21 cellular contexts compared by ENCODE assay signal in the genomic region with DNA sequence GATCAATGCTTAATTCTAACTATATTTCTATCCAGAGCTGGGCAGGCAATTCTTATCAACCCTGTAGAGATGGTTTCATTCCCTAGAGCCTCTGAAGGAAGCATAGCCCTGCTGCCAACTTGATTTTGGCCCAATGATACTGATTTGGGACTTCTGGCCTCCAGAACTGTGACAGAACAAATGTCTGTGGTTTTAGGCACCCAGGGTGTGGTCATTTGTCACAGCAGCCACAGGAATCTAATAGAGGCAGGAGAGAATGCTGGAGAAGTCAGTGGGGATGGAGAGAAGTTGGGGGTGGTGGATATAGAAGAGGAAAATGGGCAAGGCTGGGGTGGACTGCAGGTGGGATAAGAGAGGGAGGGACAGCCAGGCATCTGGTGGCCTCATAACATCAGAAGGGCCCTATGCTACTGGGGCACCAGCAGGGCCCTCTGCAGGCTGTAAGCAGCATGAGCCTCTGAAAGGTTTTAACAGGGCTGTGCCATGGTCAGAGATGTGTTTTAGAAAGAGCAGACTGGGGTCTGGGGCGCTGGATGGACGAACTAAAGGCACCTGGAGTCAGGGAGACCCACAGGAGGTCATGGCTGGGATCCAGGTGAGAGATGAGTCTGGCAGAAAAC. TPM values are rescaled to one million over a fixed set of nuclear protein-coding genes. Genes with fewer than 3 reads are reported as not detected.
DNase-seq lines count a peak whose midpoint lies in the region; FAIRE-seq and TF ChIP-seq lines count a peak whose summit lies in the region.
"Had no signal": no experiment of that assay in that cellular context is flagged by ENCODE, and none has a peak within 500 bp of the region (broad histone marks: within the 10 kb centered on the region; RNA-seq: fewer than 3 reads in every experiment).

No MANE protein-coding gene starts in this region.

- H3K36me3 Mint-ChIP-seq in HFFc6 (ENCODE audit: low read depth), result no peaks in the 10 kb centered on the region
- no peaks in the 10 kb centered on the region for H3K36me3 Mint-ChIP-seq in astrocyte (ENCODE audit: low read depth, unreplicated experiment)
- peaks cover 2% of the 10 kb centered on the region for H3K36me3 Mint-ChIP-seq in neural progenitor cell
- H3K36me3 Mint-ChIP-seq: immature natural killer cell had no signal

- no peaks in the 10 kb centered on the region for H3K36me3 ChIP-seq in astrocyte (ENCODE audit: insufficient read depth, low read length)
- no peaks in the 10 kb centered on the region for H3K36me3 ChIP-seq in neural progenitor cell
- no peaks in the 10 kb centered on the region for H3K36me3 ChIP-seq in smooth muscle cell (ENCODE audit: low read depth)
- H3K36me3 ChIP-seq: adrenal gland, lower lobe of right lung had no signal

- H3K27ac ChIP-seq in astrocyte (ENCODE audit: low read depth, low read length) (no peak overlapping the region), neural progenitor cell (no peak overlapping the region), smooth muscle cell (ENCODE audit: low read depth) (no peak overlapping the region)
- H3K27ac ChIP-seq: adrenal gland, lower lobe of right lung had no signal

- no peak for FAIRE-seq in astrocyte (lab: Jason Lieb, UNC)
- FAIRE-seq: GM12891 had no signal

- H3K4me3 ChIP-seq in astrocyte (ENCODE audit: insufficient read depth, low read depth, low read length) (no peak overlapping the region), neural progenitor cell (no peak overlapping the region), smooth muscle cell (no peak overlapping the region)
- H3K4me3 ChIP-seq: adrenal gland, lower lobe of right lung had no signal

- WGBS in smooth muscle cell (ENCODE audit: low lambda C conversion rate), result 83% methylated on average over 2 of the region's 2 CpGs

- H3K27ac Mint-ChIP-seq in HFFc6 (peak overlapping the region; percentile 54), astrocyte (ENCODE audit: unreplicated experiment) (peak overlapping the region; percentile 41), neural progenitor cell (no peak overlapping the region)
- H3K27ac Mint-ChIP-seq: activated CD8-positive, alpha-beta T cell treated with anti-CD3 and anti-CD28 coated beads for 36 hours; T-helper 1 cell treated with Interleukin-12 subunit alpha and Interleukin-12 subunit beta and Interleukin-4 antibody, amounts not matched to agents 30 μg/mL and 1 μg/mL, for 36 hours had no signal

- H3K27me3 Mint-ChIP-seq in HFFc6 (ENCODE audit: insufficient read depth) (no peaks in the 10 kb centered on the region), astrocyte (ENCODE audit: low read depth, unreplicated experiment) (peaks cover 7% of the 10 kb centered on the region), neural progenitor cell (ENCODE audit: insufficient read depth, low read depth) (peaks cover 19% of the 10 kb centered on the region)
- H3K27me3 Mint-ChIP-seq: activated CD8-positive, alpha-beta T cell treated with anti-CD3 and anti-CD28 coated beads for 36 hours had no signal

- H3K9me3 ChIP-seq in astrocyte (ENCODE audit: insufficient read depth, low read depth, low read length), result no peaks in the 10 kb centered on the region
- H3K9me3 ChIP-seq in neural progenitor cell (ENCODE audit: low read depth), result no peaks in the 10 kb centered on the region
- no peaks in the 10 kb centered on the region for H3K9me3 ChIP-seq in smooth muscle cell (replicated peaks; ENCODE audit: low read depth)
- H3K9me3 ChIP-seq: adrenal gland, lower lobe of right lung had no signal

- H3K27me3 ChIP-seq in astrocyte (ENCODE audit: insufficient read depth, low read length) (peaks cover 3% of the 10 kb centered on the region), neural progenitor cell (peaks cover 26% of the 10 kb centered on the region), smooth muscle cell (ENCODE audit: low read depth) (no peaks in the 10 kb centered on the region)
- H3K27me3 ChIP-seq: adrenal gland had no signal

- no peaks in the 10 kb centered on the region for H3K9me3 Mint-ChIP-seq in HFFc6
- no peaks in the 10 kb centered on the region for H3K9me3 Mint-ChIP-seq in astrocyte (ENCODE audit: unreplicated experiment)
- H3K9me3 Mint-ChIP-seq in neural progenitor cell, result no peaks in the 10 kb centered on the region
- H3K9me3 Mint-ChIP-seq: activated CD8-positive, alpha-beta T cell treated with anti-CD3 and anti-CD28 coated beads for 36 hours; immature natural killer cell; T-helper 1 cell treated with Interleukin-12 subunit alpha and Interleukin-12 subunit beta and Interleukin-4 antibody, amounts not matched to agents 30 μg/mL and 1 μg/mL, for 36 hours had no signal

- peak; percentile 28; the same call in 1 of the 2 replicates for TF ChIP-seq CTCF in HFFc6 (IDR thresholded peaks at IDR 0.05)
- TF ChIP-seq CTCF in astrocyte (IDR thresholded peaks at IDR 0.05; ENCODE audit: insufficient read depth, low read depth, low read length), result no peak
- TF ChIP-seq CTCF in neural progenitor cell (IDR thresholded peaks at IDR 0.05), result peak; percentile 34
- no peak for TF ChIP-seq CTCF in smooth muscle cell (IDR thresholded peaks at IDR 0.05; ENCODE audit: borderline replicate concordance, insufficient read depth, poor library complexity, severe bottlenecking)

- H3K79me2 ChIP-seq in astrocyte (ENCODE audit: insufficient read depth, low read length), result no peaks in the 10 kb centered on the region
- no peaks in the 10 kb centered on the region for H3K79me2 ChIP-seq in neural progenitor cell (ENCODE audit: low read depth)
- no peaks in the 10 kb centered on the region for H3K79me2 ChIP-seq in smooth muscle cell (ENCODE audit: low read depth)

- H3K4me1 ChIP-seq in astrocyte (ENCODE audit: insufficient read depth, low read length), result no peaks in the 10 kb centered on the region
- peaks cover 37% of the 10 kb centered on the region for H3K4me1 ChIP-seq in neural progenitor cell
- peaks cover 21% of the 10 kb centered on the region for H3K4me1 ChIP-seq in smooth muscle cell (ENCODE audit: low read depth)
- H3K4me1 ChIP-seq: adrenal gland, lower lobe of right lung had no signal

- peak overlapping the region; percentile 1; the same call in 1 of the 2 replicates for H3K4me3 Mint-ChIP-seq in HFFc6
- no peak overlapping the region for H3K4me3 Mint-ChIP-seq in astrocyte (ENCODE audit: unreplicated experiment)
- no peak overlapping the region for H3K4me3 Mint-ChIP-seq in neural progenitor cell
- H3K4me3 Mint-ChIP-seq: activated CD8-positive, alpha-beta T cell treated with anti-CD3 and anti-CD28 coated beads for 36 hours; immature natural killer cell; T-helper 1 cell treated with Interleukin-12 subunit alpha and Interleukin-12 subunit beta and Interleukin-4 antibody, amounts not matched to agents 30 μg/mL and 1 μg/mL, for 36 hours had no signal

- H2AFZ ChIP-seq in astrocyte (ENCODE audit: low read depth, low read length) (no peak overlapping the region), neural progenitor cell (replicated peaks) (no peak overlapping the region), smooth muscle cell (ENCODE audit: low read depth) (no peak overlapping the region)

- no peaks in the 10 kb centered on the region for H4K20me1 ChIP-seq in astrocyte (ENCODE audit: insufficient read depth, low read length)
- H4K20me1 ChIP-seq in neural progenitor cell (ENCODE audit: low read depth), result peaks cover 16% of the 10 kb centered on the region
- H4K20me1 ChIP-seq in smooth muscle cell (ENCODE audit: low read depth), result no peaks in the 10 kb centered on the region

- DNase-seq in EL (peak; percentile 16), HFFc6 (peak; percentile 34), astrocyte (ENCODE audit: low read depth) (peak; percentile 6), neural progenitor cell (ENCODE audit: low spot score) (no peak), smooth muscle cell (lab: John Stamatoyannopoulos, UW; ENCODE audit: unreplicated experiment) (no peak)
- no peak for DNase-seq in effector CD8-positive, alpha-beta T cell (lab: John Stamatoyannopoulos, UW)
- DNase-seq in activated CD4-positive, alpha-beta T cell treated with anti-CD3 and anti-CD28 coated beads for 1 hour, result no peak
- DNase-seq: activated CD8-positive, alpha-beta T cell treated with anti-CD3 and anti-CD28 coated beads for 36 hours; adrenal gland; caudate nucleus; effector CD4-positive, alpha-beta T cell; GDM1; immature natural killer cell; Kasumi-1; lower lobe of right lung; NCI-H1436; NCI-H2171 treated with DMSO at 0.1 percent for 48 hours; stimulated activated CD4-positive, alpha-beta T cell treated with anti-CD3 and anti-CD28 coated beads, Interleukin-2, amount 100 ng/mL, for 48 hours; substantia nigra had no signal

- peaks cover 44% of the 10 kb centered on the region for H3K4me1 Mint-ChIP-seq in HFFc6 (ENCODE audit: low read depth)
- peaks cover 8% of the 10 kb centered on the region for H3K4me1 Mint-ChIP-seq in astrocyte (ENCODE audit: low read depth, unreplicated experiment)
- peaks cover 32% of the 10 kb centered on the region for H3K4me1 Mint-ChIP-seq in neural progenitor cell
- H3K4me1 Mint-ChIP-seq: immature natural killer cell had no signal

- H3K4me2 ChIP-seq in astrocyte (ENCODE audit: low read length) (no peak overlapping the region), neural progenitor cell (no peak overlapping the region), smooth muscle cell (no peak overlapping the region)

- no peak overlapping the region for H3K9ac ChIP-seq in astrocyte (ENCODE audit: low read length)
- H3K9ac ChIP-seq in neural progenitor cell, result no peak overlapping the region
- no peak overlapping the region for H3K9ac ChIP-seq in smooth muscle cell (ENCODE audit: low read depth)

- peaks cover 24% of the 10 kb centered on the region for H3F3A ChIP-seq in neural progenitor cell (ENCODE audit: low read depth)
- H3F3A ChIP-seq in smooth muscle cell (ENCODE audit: low read depth), result no peaks in the 10 kb centered on the region

RNA-seq across cellular contexts. Expression of a gene that starts 19.8 kb away (rescaled TPM):
- total RNA-seq in HFFc6 (2021; fragmentation: NEBNext Ultra II Directional; extraction: Animal tissue kit (Norgen Biotek cat#: 25700)), result 10 to 100 TPM; 63.4 to 75.9 (median 69.4) TPM
- total RNA-seq in astrocyte (49.5 and 50.7 TPM in 2 replicates), neural progenitor cell (ENCODE audit: low replicate concordance) (15.8 and 20.6 TPM in 2 replicates), smooth muscle cell (16.0 and 39.1 TPM in 2 replicates)
- 64.4 and 69.1 TPM in 2 replicates for polyA plus RNA-seq in smooth muscle cell

RNA-seq across cellular contexts. Expression of a gene that starts 20.1 kb away (rescaled TPM):
- 10 to 100 TPM; 27.3 to 31.3 (median 29.0) TPM for total RNA-seq in HFFc6 (2021; fragmentation: NEBNext Ultra II Directional; extraction: Animal tissue kit (Norgen Biotek cat#: 25700))
- total RNA-seq in astrocyte (24.3 and 24.6 TPM in 2 replicates), neural progenitor cell (ENCODE audit: low replicate concordance) (17.8 and 20.4 TPM in 2 replicates), smooth muscle cell (17.1 and 17.5 TPM in 2 replicates)
- polyA plus RNA-seq in smooth muscle cell, result 31.0 and 35.0 TPM in 2 replicates

RNA-seq across cellular contexts. Expression of a gene that starts 59.2 kb away (rescaled TPM):
- total RNA-seq in HFFc6 (2021; fragmentation: NEBNext Ultra II Directional; extraction: Animal tissue kit (Norgen Biotek cat#: 25700)), result 1 to 10 TPM; 4.9 to 7.1 (median 6.2) TPM
- 3.7 and 4.8 TPM in 2 replicates for total RNA-seq in astrocyte
- 19.0 and 21.3 TPM in 2 replicates for total RNA-seq in neural progenitor cell (ENCODE audit: low replicate concordance)
- 5.6 and 6.0 TPM in 2 replicates for total RNA-seq in smooth muscle cell
- 4.3 and 6.5 TPM in 2 replicates for polyA plus RNA-seq in smooth muscle cell

Comparison
In these comparisons a context has a peak if more than half of its experiments do, and no peak if none do; other contexts are left out.
1. DNase-seq: peak in EL (single experiment), HFFc6 (single experiment) and astrocyte (single experiment); none in neural progenitor cell (single experiment), effector CD8-positive, alpha-beta T cell (single experiment), activated CD4-positive, alpha-beta T cell treated with anti-CD3 and anti-CD28 coated beads for 1 hour (single experiment) and smooth muscle cell (single experiment).
2. CTCF ChIP-seq: peak in HFFc6 (single experiment) and neural progenitor cell (single experiment); none in astrocyte (single experiment) and smooth muscle cell (single experiment).